Comparison of ENCODE assay signal across 16 cellular contexts in genomic region chr15:40539030-40539429, GRCh38.
"Had no signal": no experiment of that assay in that cellular context is flagged by ENCODE, and none has a peak within 500 bp of the region (broad histone marks: within the 10 kb centered on the region; RNA-seq: fewer than 3 reads in every experiment).

No MANE protein-coding gene starts in this region.

- H3K4me1 ChIP-seq: upper lobe of left lung had no signal

- H3K4me3 ChIP-seq: esophagus muscularis mucosa, mucosa of descending colon, upper lobe of left lung had no signal

- ATAC-seq: activated T-cell treated with anti-CD3 and anti-CD28 coated beads, Interleukin-2, amount 50 U/mL, for 4 hours; left colon; mucosa of descending colon; naive thymus-derived CD8-positive, alpha-beta T cell; stimulated activated naive CD8-positive, alpha-beta T cell treated with anti-CD3 and anti-CD28 coated beads, Interleukin-15, Interleukin-2, amounts not matched to agents 100 U/mL and 50 U/mL, for 24 hours had no signal

- H3K27ac Mint-ChIP-seq: activated naive CD8-positive, alpha-beta T cell treated with anti-CD3 and anti-CD28 coated beads, Interleukin-2, amount 10 ng/mL, durations not matched to agents 7 days and 5 days; T-helper 1 cell treated with Interleukin-12 subunit alpha and Interleukin-12 subunit beta and Interleukin-4 antibody, amounts not matched to agents 30 μg/mL and 1 μg/mL, for 36 hours had no signal

- H3K36me3 Mint-ChIP-seq: activated naive CD8-positive, alpha-beta T cell treated with anti-CD3 and anti-CD28 coated beads, Interleukin-2, amount 10 ng/mL, durations not matched to agents 7 days and 5 days had no signal

- H3K27me3 Mint-ChIP-seq: activated naive CD8-positive, alpha-beta T cell treated with anti-CD3 and anti-CD28 coated beads, Interleukin-2, amount 10 ng/mL, durations not matched to agents 7 days and 5 days; naive thymus-derived CD8-positive, alpha-beta T cell had no signal

- H3K9me3 ChIP-seq: esophagus muscularis mucosa, mucosa of descending colon, upper lobe of left lung had no signal

- H3K27ac ChIP-seq: esophagus muscularis mucosa, upper lobe of left lung had no signal

- H3K9me3 Mint-ChIP-seq: activated naive CD8-positive, alpha-beta T cell treated with anti-CD3 and anti-CD28 coated beads, Interleukin-2, amount 10 ng/mL, durations not matched to agents 7 days and 5 days; activated T-cell treated with anti-CD3 and anti-CD28 coated beads, Interleukin-2, amount 50 U/mL, for 4 hours; naive thymus-derived CD8-positive, alpha-beta T cell; T-helper 1 cell treated with Interleukin-12 subunit alpha and Interleukin-12 subunit beta and Interleukin-4 antibody, amounts not matched to agents 30 μg/mL and 1 μg/mL, for 36 hours had no signal

- DNase-seq: activated CD4-positive, alpha-beta T cell treated with anti-CD3 and anti-CD28 coated beads, Interleukin-2, amount 50 U/mL, for 4 hours; activated CD4-positive, CD25-positive, alpha-beta regulatory T cell; activated effector memory CD4-positive, alpha-beta T cell treated with anti-CD3 and anti-CD28 coated beads, Interleukin-2, amount 50 U/mL, for 16 hours; activated naive CD8-positive, alpha-beta T cell treated with anti-CD3 and anti-CD28 coated beads, Interleukin-2, amount 10 ng/mL, durations not matched to agents 7 days and 5 days; activated T-cell treated with anti-CD3 and anti-CD28 coated beads, Interleukin-2, amount 50 U/mL, for 4 hours; anterior cingulate cortex; left colon; mammary epithelial cell; mucosa of descending colon; naive thymus-derived CD8-positive, alpha-beta T cell; stimulated activated CD4-positive, alpha-beta T cell treated with anti-CD3 and anti-CD28 coated beads, Interleukin-4, amount 100 ng/mL, for 1 hour; stimulated activated CD8-positive, alpha-beta memory T cell treated with anti-CD3 and anti-CD28 coated beads, Interleukin-4, amount 100 ng/mL, for 48 hours; stimulated activated naive CD8-positive, alpha-beta T cell treated with anti-CD3 and anti-CD28 coated beads, Interleukin-15, Interleukin-2, amounts not matched to agents 100 U/mL and 50 U/mL, for 24 hours; upper lobe of left lung had no signal

- H3K27me3 ChIP-seq: esophagus muscularis mucosa, upper lobe of left lung had no signal

- H3K4me3 Mint-ChIP-seq: activated naive CD8-positive, alpha-beta T cell treated with anti-CD3 and anti-CD28 coated beads, Interleukin-2, amount 10 ng/mL, durations not matched to agents 7 days and 5 days; activated T-cell treated with anti-CD3 and anti-CD28 coated beads, Interleukin-2, amount 50 U/mL, for 4 hours; naive thymus-derived CD8-positive, alpha-beta T cell; T-helper 1 cell treated with Interleukin-12 subunit alpha and Interleukin-12 subunit beta and Interleukin-4 antibody, amounts not matched to agents 30 μg/mL and 1 μg/mL, for 36 hours had no signal
